ENCODE assay signal across 21 cellular contexts in genomic region chr17:896439-896838, GRCh38.
DNase-seq lines count a peak whose midpoint lies in the region; TF ChIP-seq lines count a peak whose summit lies in the region.
"Had no signal": no experiment of that assay in that cellular context is flagged by ENCODE, and none has a peak within 500 bp of the region (broad histone marks: within the 10 kb centered on the region; RNA-seq: fewer than 3 reads in every experiment).

No MANE protein-coding gene starts in this region.

- H3K9me3 Mint-ChIP-seq in neural progenitor cell (peaks cover 12% of the 10 kb centered on the region), type B pancreatic cell (peaks cover 5% of the 10 kb centered on the region)
- H3K9me3 Mint-ChIP-seq: activated CD4-positive, alpha-beta memory T cell treated with anti-CD3 and anti-CD28 coated beads, Interleukin-2, amount 10 ng/mL, durations not matched to agents 7 days and 5 days; activated naive CD4-positive, alpha-beta T cell treated with anti-CD3 and anti-CD28 coated beads, Interleukin-2, amount 10 ng/mL, durations not matched to agents 7 days and 5 days; activated T-cell treated with anti-CD3 and anti-CD28 coated beads, Interleukin-2, amount 50 U/mL, for 24 hours had no signal

- CTCF ChIA-PET in mammary epithelial cell (lab: Charles Lee; ENCODE audit: low non-redundant PET): interaction anchor here (0.8 kb wide), 1 partner anchor 196 kb away, joined by 7 read pairs; no protein-coding TSS in a partner anchor

- no peak overlapping the region for H3K4me2 ChIP-seq in mammary epithelial cell (ENCODE audit: insufficient read depth, low read depth, low read length)
- H3K4me2 ChIP-seq in neural progenitor cell: no peak overlapping the region

- 88% methylated on average over 12 of the region's 12 CpGs for WGBS in mammary epithelial cell (ENCODE audit: low coverage, missing lambda C conversion rate)
- 51 to 78% methylated on average over 12 of the region's 12 CpGs for WGBS in esophagus squamous epithelium, 2 donors

- H4K20me1 ChIP-seq in mammary epithelial cell (ENCODE audit: insufficient read depth, low read length) (no peaks in the 10 kb centered on the region), neural progenitor cell (ENCODE audit: low read depth) (peaks cover 10% of the 10 kb centered on the region)

- H3K4me3 ChIP-seq in breast epithelium: no peak overlapping the region
- H3K4me3 ChIP-seq in mammary epithelial cell (replicated peaks in 1 of 3; ENCODE audit: insufficient read depth in 1 of 3, low read depth in 2 of 3, low read length in 3 of 3): no peak overlapping the region
- H3K4me3 ChIP-seq in esophagus squamous epithelium: peak overlapping the region in 3 of 4 donors; percentile 0 to 30 (median 11)
- H3K4me3 ChIP-seq in neural progenitor cell: no peak overlapping the region
- H3K4me3 ChIP-seq: SJSA1 had no signal

- no peak for DNase-seq in breast epithelium (ENCODE audit: low spot score in 2 of 2)
- DNase-seq in mammary epithelial cell: no peak
- DNase-seq in esophagus squamous epithelium (lab: John Stamatoyannopoulos, UW): no peak
- no peak for DNase-seq in neural progenitor cell (ENCODE audit: low spot score)
- no peak for DNase-seq in type B pancreatic cell (ENCODE audit: extremely low spot score, unreplicated experiment)
- DNase-seq in NCI-H345 treated with DMSO at 0.1 percent for 48 hours (lab: John Stamatoyannopoulos, UW; ENCODE audit: unreplicated experiment): no peak
- DNase-seq in CD1c-positive myeloid dendritic cell (ENCODE audit: extremely low spot score): no peak
- DNase-seq in mucosa of gallbladder (ENCODE audit: low spot score): no peak
- DNase-seq: 8988T; activated CD4-positive, alpha-beta memory T cell treated with anti-CD3 and anti-CD28 coated beads, Interleukin-2, amount 10 ng/mL, durations not matched to agents 7 days and 5 days; activated naive CD4-positive, alpha-beta T cell treated with anti-CD3 and anti-CD28 coated beads, Interleukin-2, amount 10 ng/mL, durations not matched to agents 7 days and 5 days; activated T-cell treated with anti-CD3 and anti-CD28 coated beads, Interleukin-2, amount 50 U/mL, for 24 hours; cortex of kidney; HCEC 1CT; NCI-H2081; NCI-H526 treated with DMSO at 0.1 percent for 48 hours; OCI-M1; stimulated activated CD4-positive, alpha-beta T cell treated with anti-CD3 and anti-CD28 coated beads, Interleukin-2, amount 100 ng/mL, for 24 hours; T-helper 2 cell had no signal

- H3K4me1 Mint-ChIP-seq in neural progenitor cell (peaks cover 35% of the 10 kb centered on the region), type B pancreatic cell (ENCODE audit: unreplicated experiment) (peaks cover 26% of the 10 kb centered on the region)
- H3K4me1 Mint-ChIP-seq: activated CD4-positive, alpha-beta memory T cell treated with anti-CD3 and anti-CD28 coated beads, Interleukin-2, amount 10 ng/mL, durations not matched to agents 7 days and 5 days; activated naive CD4-positive, alpha-beta T cell treated with anti-CD3 and anti-CD28 coated beads, Interleukin-2, amount 10 ng/mL, durations not matched to agents 7 days and 5 days had no signal

- no peaks in the 10 kb centered on the region for H3K36me3 ChIP-seq in breast epithelium
- H3K36me3 ChIP-seq in mammary epithelial cell (ENCODE audit: insufficient read depth, low read length): peaks cover 2% of the 10 kb centered on the region
- H3K36me3 ChIP-seq in esophagus squamous epithelium: peaks cover 0 to 6% (median 0%) of the 10 kb centered on the region in 3 donors
- no peaks in the 10 kb centered on the region for H3K36me3 ChIP-seq in neural progenitor cell
- H3K36me3 ChIP-seq: SJSA1 had no signal

- no TSS peak for BruUV-seq in mammary epithelial cell (replicated peaks; lab: Mats Ljungman, UMichigan)

- TF ChIP-seq POLR2A in breast epithelium (IDR thresholded peaks at IDR 0.05) (no peak), esophagus squamous epithelium (IDR thresholded peaks at IDR 0.05) (no peak)

- H3K4me3 Mint-ChIP-seq in neural progenitor cell: no peak overlapping the region
- H3K4me3 Mint-ChIP-seq in type B pancreatic cell: peak overlapping the region; percentile 1
- H3K4me3 Mint-ChIP-seq: activated CD4-positive, alpha-beta memory T cell treated with anti-CD3 and anti-CD28 coated beads, Interleukin-2, amount 10 ng/mL, durations not matched to agents 7 days and 5 days; activated naive CD4-positive, alpha-beta T cell treated with anti-CD3 and anti-CD28 coated beads, Interleukin-2, amount 10 ng/mL, durations not matched to agents 7 days and 5 days; activated T-cell treated with anti-CD3 and anti-CD28 coated beads, Interleukin-2, amount 50 U/mL, for 24 hours had no signal

- no peaks in the 10 kb centered on the region for H3K9me3 ChIP-seq in breast epithelium
- H3K9me3 ChIP-seq in mammary epithelial cell (replicated peaks; ENCODE audit: insufficient read depth, low read length): no peaks in the 10 kb centered on the region
- no peaks in the 10 kb centered on the region for H3K9me3 ChIP-seq in esophagus squamous epithelium
- no peaks in the 10 kb centered on the region for H3K9me3 ChIP-seq in neural progenitor cell (ENCODE audit: low read depth)
- H3K9me3 ChIP-seq: SJSA1 had no signal

- no peak for TF ChIP-seq CTCF in breast epithelium (IDR thresholded peaks at IDR 0.05)
- no peak for TF ChIP-seq CTCF in mammary epithelial cell (conservative IDR thresholded peaks at IDR 0.05 in 1 of 2, IDR thresholded peaks at IDR 0.05 in 1 of 2; ENCODE audit: extremely low read depth in 1 of 2, insufficient read depth in 1 of 2, low read depth in 1 of 2, low read length in 2 of 2)
- TF ChIP-seq CTCF in esophagus squamous epithelium (IDR thresholded peaks at IDR 0.05): no peak
- TF ChIP-seq CTCF in neural progenitor cell (IDR thresholded peaks at IDR 0.05): no peak
- no peak for TF ChIP-seq CTCF in type B pancreatic cell (conservative IDR thresholded peaks at IDR 0.05)

- H2AFZ ChIP-seq in mammary epithelial cell (ENCODE audit: low read depth, low read length): no peak overlapping the region
- no peak overlapping the region for H2AFZ ChIP-seq in neural progenitor cell (replicated peaks)

- H3F3A ChIP-seq in neural progenitor cell (ENCODE audit: low read depth): peaks cover 16% of the 10 kb centered on the region

- H3K79me2 ChIP-seq in mammary epithelial cell (ENCODE audit: insufficient read depth, low read length) (peaks cover 72% of the 10 kb centered on the region), neural progenitor cell (ENCODE audit: low read depth) (peaks cover 65% of the 10 kb centered on the region)

- H3K9ac ChIP-seq in mammary epithelial cell (ENCODE audit: insufficient read depth, low read length) (no peak overlapping the region), neural progenitor cell (no peak overlapping the region)

- H3K4me1 ChIP-seq in breast epithelium: no peaks in the 10 kb centered on the region
- H3K4me1 ChIP-seq in mammary epithelial cell (ENCODE audit: insufficient read depth, low read length): peaks cover 3% of the 10 kb centered on the region
- peaks cover under 1 to 61% (median 24%) of the 10 kb centered on the region in 3 donors for H3K4me1 ChIP-seq in esophagus squamous epithelium
- peaks cover 18% of the 10 kb centered on the region for H3K4me1 ChIP-seq in neural progenitor cell
- H3K4me1 ChIP-seq: SJSA1 had no signal

- dilution Hi-C loops in mammary epithelial cell (cut with HindIII; ENCODE audit: low sequenced_read_pairs): loop anchor here (5.0 kb wide), 1 partner anchor 99 kb away; no protein-coding TSS in a partner anchor

- H3K27ac ChIP-seq in breast epithelium: peak overlapping the region; percentile 36 to 76
- H3K27ac ChIP-seq in mammary epithelial cell (ENCODE audit: insufficient read depth, low read depth, low read length): no peak overlapping the region
- H3K27ac ChIP-seq in esophagus squamous epithelium: peak overlapping the region; percentile 24 to 74 (median 72)
- no peak overlapping the region for H3K27ac ChIP-seq in neural progenitor cell
- H3K27ac ChIP-seq: HL-60, SJSA1 had no signal

- intact Hi-C loops in breast epithelium (cut with DNase I; ENCODE audit: low total_unique reads) (no loop called here), mammary epithelial cell (cut with micrococcal nuclease) (no loop called here), esophagus squamous epithelium (cut with DNase I) (no loop called here)

- in situ Hi-C loops in mammary epithelial cell (cut with MboI; ENCODE audit: low sequenced_read_pairs in 2 of 2): no loop called here

- no peaks in the 10 kb centered on the region for H3K27me3 ChIP-seq in breast epithelium
- H3K27me3 ChIP-seq in mammary epithelial cell (ENCODE audit: insufficient read depth, low read length): no peaks in the 10 kb centered on the region
- H3K27me3 ChIP-seq in esophagus squamous epithelium: no peaks in the 10 kb centered on the region
- H3K27me3 ChIP-seq in neural progenitor cell: no peaks in the 10 kb centered on the region
- H3K27me3 ChIP-seq: SJSA1 had no signal

- H3K36me3 Mint-ChIP-seq in neural progenitor cell: peaks cover 28% of the 10 kb centered on the region
- peaks cover 12% of the 10 kb centered on the region for H3K36me3 Mint-ChIP-seq in type B pancreatic cell
- H3K36me3 Mint-ChIP-seq: activated naive CD4-positive, alpha-beta T cell treated with anti-CD3 and anti-CD28 coated beads, Interleukin-2, amount 10 ng/mL, durations not matched to agents 7 days and 5 days had no signal

- H3K27me3 Mint-ChIP-seq in neural progenitor cell (ENCODE audit: insufficient read depth, low read depth) (no peaks in the 10 kb centered on the region), type B pancreatic cell (no peaks in the 10 kb centered on the region)

- H3K27ac Mint-ChIP-seq in neural progenitor cell (peak overlapping the region; percentile 72), type B pancreatic cell (peak overlapping the region; percentile 8)
- H3K27ac Mint-ChIP-seq: activated CD4-positive, alpha-beta memory T cell treated with anti-CD3 and anti-CD28 coated beads, Interleukin-2, amount 10 ng/mL, durations not matched to agents 7 days and 5 days; activated naive CD4-positive, alpha-beta T cell treated with anti-CD3 and anti-CD28 coated beads, Interleukin-2, amount 10 ng/mL, durations not matched to agents 7 days and 5 days; activated T-cell treated with anti-CD3 and anti-CD28 coated beads, Interleukin-2, amount 50 U/mL, for 24 hours had no signal

Comparison
In these comparisons a context has a peak if more than half of its experiments do, and no peak if none do; other contexts are left out.
1. H3K27ac ChIP-seq: peak in breast epithelium (2 of 2) and esophagus squamous epithelium (4 of 4); none in mammary epithelial cell (single experiment) and neural progenitor cell (single experiment).
2. H3K4me3 ChIP-seq: peak in esophagus squamous epithelium (3 of 4); none in breast epithelium (0 of 3), mammary epithelial cell (0 of 3) and neural progenitor cell (single experiment).